Comparison of ENCODE assay signal across 27 cellular contexts in genomic region chr3:124802054-124802698, GRCh38.
DNase-seq lines count a peak whose midpoint lies in the region; ATAC-seq and TF ChIP-seq lines count a peak whose summit lies in the region.
"Had no signal": no experiment of that assay in that cellular context is flagged by ENCODE, and none has a peak within 500 bp of the region (broad histone marks: within the 10 kb centered on the region; RNA-seq: fewer than 3 reads in every experiment).

No MANE protein-coding gene starts in this region.

- peaks cover 13% of the 10 kb centered on the region for H3K36me3 ChIP-seq in suprapubic skin
- H3K36me3 ChIP-seq: colonic mucosa, SJSA1 had no signal

- no peak for TF ChIP-seq EP300 in suprapubic skin (IDR thresholded peaks at IDR 0.05)

- WGBS in suprapubic skin = 94% methylated on average over 8 of the region's 8 CpGs

- H3K4me1 Mint-ChIP-seq in osteocyte (ENCODE audit: unreplicated experiment) = peaks cover 44% of the 10 kb centered on the region
- H3K4me1 Mint-ChIP-seq: activated CD4-positive, alpha-beta T cell treated with anti-CD3 and anti-CD28 coated beads, Interleukin-2, amount 10 ng/mL, durations not matched to agents 7 days and 5 days; immature natural killer cell had no signal

- no peak for TF ChIP-seq CTCF in osteocyte (IDR thresholded peaks at IDR 0.05)
- no peak for TF ChIP-seq CTCF in suprapubic skin (IDR thresholded peaks at IDR 0.05)

- no peak overlapping the region for H3K27ac ChIP-seq in suprapubic skin
- H3K27ac ChIP-seq: brain microvascular endothelial cell, colonic mucosa, esophagus muscularis mucosa, foreskin keratinocyte, SJSA1 had no signal

- peaks cover 15% of the 10 kb centered on the region for H3K4me1 ChIP-seq in suprapubic skin
- H3K4me1 ChIP-seq: colonic mucosa, foreskin keratinocyte had no signal

- H3K27me3 Mint-ChIP-seq in osteocyte (ENCODE audit: unreplicated experiment) = no peaks in the 10 kb centered on the region

- H3K36me3 Mint-ChIP-seq in osteocyte (ENCODE audit: unreplicated experiment) = peaks cover 37% of the 10 kb centered on the region
- H3K36me3 Mint-ChIP-seq: immature natural killer cell had no signal

- intact Hi-C loops in Right ventricle myocardium superior (cut with DNase I) = no loop called here
- intact Hi-C loops in cardiac septum (cut with DNase I) = no loop called here
- intact Hi-C loops in left ventricle myocardium superior (cut with micrococcal nuclease) = no loop called here

- H3K9me3 Mint-ChIP-seq in osteocyte (ENCODE audit: unreplicated experiment) = no peaks in the 10 kb centered on the region
- H3K9me3 Mint-ChIP-seq: activated CD4-positive, alpha-beta T cell treated with anti-CD3 and anti-CD28 coated beads, Interleukin-2, amount 10 ng/mL, durations not matched to agents 7 days and 5 days; activated T-cell treated with anti-CD3 and anti-CD28 coated beads, Interleukin-2, amount 50 U/mL, for 72 hours; CD4-positive, alpha-beta T cell; immature natural killer cell had no signal

- ATAC-seq in Right ventricle myocardium superior (ENCODE audit: poor library complexity) (peak; percentile 39), left ventricle myocardium superior (peak; percentile 29)
- ATAC-seq: foreskin keratinocyte, GM12878, Panc1 had no signal

- H3K27ac Mint-ChIP-seq in osteocyte (ENCODE audit: unreplicated experiment) = peak overlapping the region; percentile 84
- H3K27ac Mint-ChIP-seq: activated CD4-positive, alpha-beta T cell treated with anti-CD3 and anti-CD28 coated beads, Interleukin-2, amount 10 ng/mL, durations not matched to agents 7 days and 5 days; activated T-cell treated with anti-CD3 and anti-CD28 coated beads, Interleukin-2, amount 50 U/mL, for 72 hours; CD4-positive, alpha-beta T cell; immature natural killer cell had no signal

- no peaks in the 10 kb centered on the region for H3K27me3 ChIP-seq in suprapubic skin
- H3K27me3 ChIP-seq: brain microvascular endothelial cell, colonic mucosa, esophagus muscularis mucosa, foreskin keratinocyte, SJSA1, upper lobe of left lung had no signal

- H3K4me3 ChIP-seq in suprapubic skin = no peak overlapping the region
- H3K4me3 ChIP-seq: colonic mucosa, esophagus muscularis mucosa, GM12878, SJSA1, upper lobe of left lung had no signal

- no peak overlapping the region for H3K4me3 Mint-ChIP-seq in osteocyte (ENCODE audit: unreplicated experiment)
- H3K4me3 Mint-ChIP-seq: activated CD4-positive, alpha-beta T cell treated with anti-CD3 and anti-CD28 coated beads, Interleukin-2, amount 10 ng/mL, durations not matched to agents 7 days and 5 days; activated T-cell treated with anti-CD3 and anti-CD28 coated beads, Interleukin-2, amount 50 U/mL, for 72 hours; CD4-positive, alpha-beta T cell; immature natural killer cell had no signal

- H3K9me3 ChIP-seq in suprapubic skin = no peaks in the 10 kb centered on the region
- H3K9me3 ChIP-seq: colonic mucosa, esophagus muscularis mucosa, SJSA1, upper lobe of left lung had no signal

- DNase-seq in Right ventricle myocardium superior (no peak), cardiac septum (ENCODE audit: low spot score) (no peak), left ventricle myocardium superior (no peak), osteocyte (ENCODE audit: extremely low spot score, unreplicated experiment) (no peak), suprapubic skin (ENCODE audit: low spot score in 2 of 2) (no peak), amniotic stem cell (lab: John Stamatoyannopoulos, UW) (no peak), GM19240 (ENCODE audit: insufficient read length, low spot score) (no peak)
- DNase-seq in activated CD4-positive, alpha-beta T cell treated with anti-CD3 and anti-CD28 coated beads, Interleukin-2, amount 50 U/mL, for 4 hours = no peak
- DNase-seq: 8988T; activated CD4-positive, alpha-beta T cell treated with anti-CD3 and anti-CD28 coated beads, Interleukin-2, amount 10 ng/mL, durations not matched to agents 7 days and 5 days; activated naive CD4-positive, alpha-beta T cell; activated T-cell treated with anti-CD3 and anti-CD28 coated beads, Interleukin-2, amount 50 U/mL, for 72 hours; brain microvascular endothelial cell; CD4-positive, alpha-beta T cell; colonic mucosa; foreskin keratinocyte; immature natural killer cell; NCI-H1048; NCI-H187; NCI-H526 treated with DMSO at 0.1 percent for 48 hours; small intestine; stimulated activated CD4-positive, alpha-beta T cell treated with anti-CD3 and anti-CD28 coated beads, Interleukin-2, amount 100 ng/mL, for 24 hours; upper lobe of left lung had no signal

- TF ChIP-seq POLR2A in suprapubic skin (IDR thresholded peaks at IDR 0.05) = no peak
